Comparison of ENCODE assay signal across 21 cellular contexts in genomic region chr10:114643158-114643557, GRCh38.
"Had no signal": no experiment of that assay in that cellular context is flagged by ENCODE, and none has a peak within 500 bp of the region (broad histone marks: within the 10 kb centered on the region; RNA-seq: fewer than 3 reads in every experiment).

No MANE protein-coding gene starts in this region.

- H3K36me3 ChIP-seq: SJSA1 had no signal

- H3K27me3 ChIP-seq: MG63, SJSA1 had no signal

- FAIRE-seq: RCC 7860 had no signal

- DNase-seq: KBM-7, MG63, NCI-H1092 treated with DMSO at 0.1 percent for 48 hours, NCI-H1436, NCI-H187, NCI-H2029, NCI-H2081 treated with DMSO at 0.1 percent for 48 hours, NCI-H2171, NCI-H226, NCI-H446, NCI-H510A, NCI-H524 treated with DMSO at 0.1 percent for 48 hours, NCI-H748 treated with DMSO at 0.1 percent for 48 hours, OCI-M1, PC-9, Right ventricle myocardium superior, RPMI8226, SIG-M5 had no signal

- H3K4me2 ChIP-seq: PC-9 had no signal

- H3K9me3 ChIP-seq: MG63, SJSA1 had no signal

- H3K4me3 ChIP-seq: MG63, PC-9, SJSA1, SK-N-MC had no signal

- H2AFZ ChIP-seq: PC-9 had no signal

- H3K27ac ChIP-seq: PC-9, SJSA1, SK-N-MC had no signal
